In genomic region chr18:64333584-64333983, GRCh38 we compare ENCODE assay signal across 19 cellular contexts.
DNase-seq lines count a peak whose midpoint lies in the region; ATAC-seq and TF ChIP-seq lines count a peak whose summit lies in the region.
"Had no signal": no experiment of that assay in that cellular context is flagged by ENCODE, and none has a peak within 500 bp of the region (broad histone marks: within the 10 kb centered on the region; RNA-seq: fewer than 3 reads in every experiment).

No MANE protein-coding gene starts in this region.

- DNase-seq in MCF 10A (ENCODE audit: unreplicated experiment) (peak; percentile 1), breast epithelium (ENCODE audit: low spot score in 2 of 2) (no peak), COR-L47 (lab: John Stamatoyannopoulos, UW) (peak; percentile 39), dermis blood vessel endothelial cell (peak; percentile 70), left kidney (ENCODE audit: low read depth, low spot score) (peak; percentile 14), activated T-cell treated with anti-CD3 and anti-CD28 coated beads for 4 hours (no peak), foreskin fibroblast (no peak)
- DNase-seq: CD4-positive, alpha-beta T cell; EL; GF-D8; MM.1S; NCI-H1048; NCI-H1417 treated with DMSO at 0.1 percent for 48 hours; NCI-H446 treated with DMSO at 0.1 percent for 48 hours; NCI-H526 treated with DMSO at 0.1 percent for 48 hours; Peyer's patch had no signal

- intact Hi-C loops in MCF 10A (cut with micrococcal nuclease): no loop called here
- intact Hi-C loops in breast epithelium (cut with DNase I; ENCODE audit: low total_unique reads): no loop called here

- H3K9me3 Mint-ChIP-seq in MCF 10A (ENCODE audit: unreplicated experiment): no peaks in the 10 kb centered on the region

- H3K4me3 Mint-ChIP-seq in MCF 10A (ENCODE audit: unreplicated experiment): no peak overlapping the region
- H3K4me3 Mint-ChIP-seq: CD4-positive, alpha-beta T cell had no signal

- H3K9me3 ChIP-seq in breast epithelium: no peaks in the 10 kb centered on the region
- H3K9me3 ChIP-seq: A549, Peyer's patch, SJSA1 had no signal

- H3K27ac Mint-ChIP-seq in MCF 10A (ENCODE audit: low read depth, unreplicated experiment): no peak overlapping the region
- H3K27ac Mint-ChIP-seq: CD4-positive, alpha-beta T cell had no signal

- no peak overlapping the region for H3K27ac ChIP-seq in breast epithelium
- H3K27ac ChIP-seq: A549, Peyer's patch, SJSA1 had no signal

- no peak for TF ChIP-seq POLR2A in breast epithelium (IDR thresholded peaks at IDR 0.05)

- no peak for ATAC-seq in GM21723 (IDR thresholded peaks at IDR 0.05; ENCODE audit: unreplicated experiment)
- ATAC-seq: A549 had no signal

- no peaks in the 10 kb centered on the region for H3K4me1 ChIP-seq in breast epithelium
- H3K4me1 ChIP-seq: A549, Peyer's patch, SJSA1 had no signal

- TF ChIP-seq CTCF in MCF 10A (IDR thresholded peaks at IDR 0.05; ENCODE audit: unreplicated experiment) (no peak), breast epithelium (IDR thresholded peaks at IDR 0.05) (no peak), foreskin fibroblast (IDR thresholded peaks at IDR 0.05; ENCODE audit: low read depth, low read length) (no peak)

- H3K4me3 ChIP-seq in breast epithelium (no peak overlapping the region), foreskin fibroblast (ENCODE audit: low read depth in 1 of 2, low read length in 2 of 2) (no peak overlapping the region)
- H3K4me3 ChIP-seq: A549, Peyer's patch, SJSA1 had no signal

- no TSS peak for BruUV-seq in MCF 10A (replicated peaks; lab: Mats Ljungman, UMichigan)

- H3K27me3 ChIP-seq in breast epithelium: no peaks in the 10 kb centered on the region
- H3K27me3 ChIP-seq: Peyer's patch, SJSA1 had no signal

- CTCF ChIA-PET in MCF 10A (lab: Yijun Ruan, JAX): no interaction called here

- POLR2A ChIA-PET in MCF 10A (lab: Yijun Ruan, JAX): interaction anchor here (0.6 kb wide), 1 partner anchor 63 kb away, joined by 3 read pairs; no protein-coding TSS in a partner anchor

- H3K4me1 Mint-ChIP-seq in MCF 10A (ENCODE audit: insufficient read depth, unreplicated experiment): no peaks in the 10 kb centered on the region

- H3K36me3 ChIP-seq in breast epithelium: no peaks in the 10 kb centered on the region
- H3K36me3 ChIP-seq: Peyer's patch, SJSA1 had no signal

- H3K27me3 Mint-ChIP-seq in MCF 10A (ENCODE audit: insufficient read depth, unreplicated experiment): peaks cover 61% of the 10 kb centered on the region
- H3K27me3 Mint-ChIP-seq: CD4-positive, alpha-beta T cell had no signal

- no peaks in the 10 kb centered on the region for H3K36me3 Mint-ChIP-seq in MCF 10A (ENCODE audit: insufficient read depth, unreplicated experiment)

Comparison
In these comparisons a context has a peak if more than half of its experiments do, and no peak if none do; other contexts are left out.
1. DNase-seq: peak in MCF 10A (single experiment), COR-L47 (single experiment), dermis blood vessel endothelial cell (single experiment) and left kidney (single experiment); none in breast epithelium (0 of 2), activated T-cell treated with anti-CD3 and anti-CD28 coated beads for 4 hours (single experiment) and foreskin fibroblast (0 of 2).